In the genomic region with DNA sequence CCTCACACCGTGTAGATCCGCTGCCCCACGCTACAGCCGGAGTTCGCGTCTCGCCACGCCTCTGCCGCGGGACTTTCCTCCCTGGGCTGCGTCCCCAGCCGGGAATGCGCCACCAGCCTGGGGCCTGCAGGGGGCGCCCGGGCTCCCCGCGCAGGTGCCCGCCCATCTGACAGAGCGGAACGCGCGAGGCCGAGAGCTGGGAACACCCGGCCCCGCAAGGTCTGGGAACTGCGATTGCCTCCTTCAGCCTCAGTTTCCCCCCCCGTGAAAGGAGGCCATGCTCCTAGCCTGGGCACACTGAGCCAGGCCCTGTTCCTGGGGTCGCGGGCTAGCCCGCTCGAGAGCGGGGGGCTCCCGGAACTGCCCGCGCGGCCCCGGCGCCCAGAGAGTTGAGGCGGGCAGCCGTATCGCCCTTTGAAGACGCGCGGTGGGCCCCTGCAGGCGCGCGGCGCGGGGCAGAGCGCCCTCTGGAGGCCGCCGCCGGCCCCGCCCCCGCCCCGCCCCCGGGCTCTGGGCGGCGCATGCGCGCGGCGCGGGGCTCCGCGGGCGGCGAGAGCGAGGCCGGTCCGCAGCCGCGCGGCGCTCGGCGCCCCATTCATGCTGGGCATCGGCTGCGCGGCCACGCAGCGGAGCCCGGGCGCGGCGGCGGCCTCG, we compare ENCODE assay signal across 8 cellular contexts. TPM values are rescaled to one million over a fixed set of nuclear protein-coding genes. Genes with fewer than 3 reads are reported as not detected.
A peak's percentile ranks its signal among the peaks of the same experiment; 100 is the strongest.
DNase-seq lines count a peak whose midpoint lies in the region; ATAC-seq, FAIRE-seq and TF ChIP-seq lines count a peak whose summit lies in the region.

A gene (plus strand): TSS at position 594 of the 654 bp plus-strand sequence. CDS start 5,479 bp downstream, outside the sequence.

- H3K4me3 Mint-ChIP-seq in activated T-helper 1 cell treated with anti-CD3 and anti-CD28 coated beads, Interleukin-12 subunit alpha, Interleukin-12 subunit beta, Interleukin-2, Interleukin-4 antibody, amounts not matched to agents 30 ng/mL and 10 ng/mL and 1 ng/mL, durations not matched to agents 14 hours and 24 hours and 36 hours = peak within 1 kb of the TSS; percentile 81
- peak within 1 kb of the TSS; percentile 72 for H3K4me3 Mint-ChIP-seq in nephron progenitor cell
- H3K4me3 Mint-ChIP-seq in stimulated activated naive CD8-positive, alpha-beta T cell treated with anti-CD3 and anti-CD28 coated beads, Interleukin-15, amount 100 ng/mL, for 72 hours = peak within 1 kb of the TSS; percentile 80 to 84

- no peaks in the 10 kb centered on the region for H3K36me3 Mint-ChIP-seq in activated T-helper 1 cell treated with anti-CD3 and anti-CD28 coated beads, Interleukin-12 subunit alpha, Interleukin-12 subunit beta, Interleukin-2, Interleukin-4 antibody, amounts not matched to agents 30 ng/mL and 10 ng/mL and 1 ng/mL, durations not matched to agents 14 hours and 24 hours and 36 hours (ENCODE audit: low read depth)
- no peaks in the 10 kb centered on the region for H3K36me3 Mint-ChIP-seq in nephron progenitor cell (ENCODE audit: low read depth)

- FAIRE-seq in RCC 7860 (lab: Jason Lieb, UNC) = no peak

- peak within 1 kb of the TSS; percentile 90 for H3K27ac Mint-ChIP-seq in activated T-helper 1 cell treated with anti-CD3 and anti-CD28 coated beads, Interleukin-12 subunit alpha, Interleukin-12 subunit beta, Interleukin-2, Interleukin-4 antibody, amounts not matched to agents 30 ng/mL and 10 ng/mL and 1 ng/mL, durations not matched to agents 14 hours and 24 hours and 36 hours
- H3K27ac Mint-ChIP-seq in nephron progenitor cell = no peak within 1 kb of the TSS
- peak within 1 kb of the TSS; percentile 82 to 85 for H3K27ac Mint-ChIP-seq in stimulated activated naive CD8-positive, alpha-beta T cell treated with anti-CD3 and anti-CD28 coated beads, Interleukin-15, amount 100 ng/mL, for 72 hours

- TF ChIP-seq CTCF in nephron progenitor cell (IDR thresholded peaks at IDR 0.05) = peak; percentile 90

- peaks cover 23% of the 10 kb centered on the region for H3K4me1 Mint-ChIP-seq in activated T-helper 1 cell treated with anti-CD3 and anti-CD28 coated beads, Interleukin-12 subunit alpha, Interleukin-12 subunit beta, Interleukin-2, Interleukin-4 antibody, amounts not matched to agents 30 ng/mL and 10 ng/mL and 1 ng/mL, durations not matched to agents 14 hours and 24 hours and 36 hours (ENCODE audit: low read depth)
- H3K4me1 Mint-ChIP-seq in nephron progenitor cell = peaks cover 19% of the 10 kb centered on the region
- H3K4me1 Mint-ChIP-seq in stimulated activated naive CD8-positive, alpha-beta T cell treated with anti-CD3 and anti-CD28 coated beads, Interleukin-15, amount 100 ng/mL, for 72 hours = peaks cover 46% of the 10 kb centered on the region

- DNase-seq in DMS53 (lab: John Stamatoyannopoulos, UW) (peak; percentile 86), HuH-7 (ENCODE audit: low spot score) (peak; percentile 91), RCC 7860 (ENCODE audit: low spot score) (peak; percentile 68), fibroblast of peridontal ligament (ENCODE audit: extremely low read depth) (peak; percentile 68), nephron progenitor cell (peak; percentile 75)
- peak; percentile 87 for DNase-seq in activated T-helper 1 cell treated with anti-CD3 and anti-CD28 coated beads, Interleukin-12 subunit alpha, Interleukin-12 subunit beta, Interleukin-2, Interleukin-4 antibody, amounts not matched to agents 30 ng/mL and 10 ng/mL and 1 ng/mL, durations not matched to agents 14 hours and 24 hours and 36 hours (ENCODE audit: low spot score)
- peak; percentile 84 to 88 for DNase-seq in stimulated activated naive CD8-positive, alpha-beta T cell treated with anti-CD3 and anti-CD28 coated beads, Interleukin-15, amount 100 ng/mL, for 72 hours

- H3K27me3 Mint-ChIP-seq in activated T-helper 1 cell treated with anti-CD3 and anti-CD28 coated beads, Interleukin-12 subunit alpha, Interleukin-12 subunit beta, Interleukin-2, Interleukin-4 antibody, amounts not matched to agents 30 ng/mL and 10 ng/mL and 1 ng/mL, durations not matched to agents 14 hours and 24 hours and 36 hours (ENCODE audit: insufficient read depth) = peaks cover 4% of the 10 kb centered on the region
- peaks cover 51% of the 10 kb centered on the region for H3K27me3 Mint-ChIP-seq in nephron progenitor cell (ENCODE audit: low read depth, poor library complexity)
- H3K27me3 Mint-ChIP-seq in stimulated activated naive CD8-positive, alpha-beta T cell treated with anti-CD3 and anti-CD28 coated beads, Interleukin-15, amount 100 ng/mL, for 72 hours = peaks cover 28% of the 10 kb centered on the region

- intact Hi-C loops in activated T-helper 1 cell treated with anti-CD3 and anti-CD28 coated beads, Interleukin-12 subunit alpha, Interleukin-12 subunit beta, Interleukin-2, Interleukin-4 antibody, amounts not matched to agents 30 ng/mL and 10 ng/mL and 1 ng/mL, durations not matched to agents 14 hours and 24 hours and 36 hours (cut with micrococcal nuclease) = loop anchor here (1.0 to 5.0 kb wide), 10 partner anchors 71 to 900 kb away; a partner anchor contains a TSS

- peak; percentile 67 for ATAC-seq in GM21515 (IDR thresholded peaks at IDR 0.05; ENCODE audit: unreplicated experiment)
- peak; percentile 75 for ATAC-seq in stimulated activated naive CD8-positive, alpha-beta T cell treated with anti-CD3 and anti-CD28 coated beads, Interleukin-15, amount 100 ng/mL, for 72 hours

- no peaks in the 10 kb centered on the region for H3K9me3 Mint-ChIP-seq in activated T-helper 1 cell treated with anti-CD3 and anti-CD28 coated beads, Interleukin-12 subunit alpha, Interleukin-12 subunit beta, Interleukin-2, Interleukin-4 antibody, amounts not matched to agents 30 ng/mL and 10 ng/mL and 1 ng/mL, durations not matched to agents 14 hours and 24 hours and 36 hours
- no peaks in the 10 kb centered on the region for H3K9me3 Mint-ChIP-seq in nephron progenitor cell
- H3K9me3 Mint-ChIP-seq in stimulated activated naive CD8-positive, alpha-beta T cell treated with anti-CD3 and anti-CD28 coated beads, Interleukin-15, amount 100 ng/mL, for 72 hours = no peaks in the 10 kb centered on the region

RNA-seq across cellular contexts. Expression of the gene that starts here (rescaled TPM):
- total RNA-seq in activated T-helper 1 cell treated with anti-CD3 and anti-CD28 coated beads, Interleukin-12 subunit alpha, Interleukin-12 subunit beta, Interleukin-2, Interleukin-4 antibody, amounts not matched to agents 30 ng/mL and 10 ng/mL and 1 ng/mL, durations not matched to agents 14 hours and 24 hours and 36 hours = 22.1 and 25.5 TPM in 2 replicates

Comparison
In these comparisons a context has a peak if more than half of its experiments do, and no peak if none do; other contexts are left out.
1. Peak in every context shown above with its lines: DNase-seq and ATAC-seq.